26 cellular contexts compared by ENCODE assay signal in the genomic region with DNA sequence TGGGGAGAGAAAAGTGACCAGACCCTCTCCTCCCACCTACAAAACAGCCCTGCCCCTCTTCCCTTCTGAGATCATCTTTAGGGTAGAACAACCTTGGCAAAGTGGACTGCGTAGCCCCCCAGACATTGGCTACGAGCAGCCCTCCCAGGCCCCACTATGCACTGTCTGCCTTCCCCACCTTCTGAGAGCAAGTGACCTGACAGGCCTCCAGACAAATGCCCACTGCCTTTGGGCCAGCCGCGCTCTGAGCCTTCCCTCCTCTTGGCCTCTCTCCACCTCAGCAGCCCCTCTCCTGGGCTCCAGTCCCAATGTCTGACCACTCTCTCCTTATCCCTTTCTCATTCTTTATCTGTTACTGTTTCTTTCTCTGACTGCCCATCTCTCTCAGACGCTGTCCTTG.
"Had no signal": no experiment of that assay in that cellular context is flagged by ENCODE, and none has a peak within 500 bp of the region (broad histone marks: within the 10 kb centered on the region; RNA-seq: fewer than 3 reads in every experiment).

No MANE protein-coding gene starts in this region.

- H3K4me1 ChIP-seq: colonic mucosa, parathyroid adenoma, right atrium auricular region, tibial nerve had no signal

- H3K79me2 ChIP-seq: parathyroid adenoma had no signal

- H3K27ac Mint-ChIP-seq: activated naive CD8-positive, alpha-beta T cell; activated T-cell treated with anti-CD3 and anti-CD28 coated beads, Interleukin-2, amount 50 U/mL, for 72 hours; brain; effector memory CD8-positive, alpha-beta T cell; T-helper 1 cell treated with Interleukin-12 subunit alpha and Interleukin-12 subunit beta and Interleukin-4 antibody, amounts not matched to agents 30 μg/mL and 1 μg/mL, for 36 hours had no signal

- ATAC-seq: activated T-cell treated with anti-CD3 and anti-CD28 coated beads, Interleukin-2, amount 50 U/mL, for 72 hours; effector memory CD8-positive, alpha-beta T cell; left cardiac atrium; left ventricle myocardium superior had no signal

- DNase-seq: activated CD4-positive, alpha-beta T cell treated with anti-CD3 and anti-CD28 coated beads for 1 hour; activated CD4-positive, alpha-beta T cell treated with anti-CD3 and anti-CD28 coated beads, Interleukin-2, amount 50 U/mL, for 1 hour; activated effector memory CD4-positive, alpha-beta T cell treated with Interleukin-2 at 50 U/mL for 16 hours; activated naive CD4-positive, alpha-beta T cell treated with Interleukin-2 at 50 U/mL for 16 hours; activated T-cell treated with anti-CD3 and anti-CD28 coated beads for 4 hours; activated T-cell treated with anti-CD3 and anti-CD28 coated beads, Interleukin-2, amount 50 U/mL, for 72 hours; anterior cingulate cortex; cerebellar nuclear complex; colonic mucosa; effector memory CD8-positive, alpha-beta T cell; foreskin fibroblast; left cardiac atrium; left ventricle myocardium superior; occipital lobe; stimulated activated CD4-positive, alpha-beta T cell treated with anti-CD3 and anti-CD28 coated beads, Interleukin-15, amount 100 ng/mL, for 24 hours; stimulated activated CD4-positive, alpha-beta T cell treated with anti-CD3 and anti-CD28 coated beads, Interleukin-2, amount 100 ng/mL, for 24 hours; stimulated activated naive CD4-positive, alpha-beta T cell treated with Interleukin-2 at 50 U/mL for 16 hours; T1000 had no signal

- H3K36me3 ChIP-seq: cardiac muscle cell, colonic mucosa, right atrium auricular region, tibial nerve had no signal

- H2AFZ ChIP-seq: parathyroid adenoma had no signal

- H3K27ac ChIP-seq: cardiac muscle cell, colonic mucosa, parathyroid adenoma, right atrium auricular region, tibial nerve had no signal

- H3K9me3 ChIP-seq: colonic mucosa had no signal

- H3K4me1 Mint-ChIP-seq: brain had no signal

- H3K4me3 ChIP-seq: cardiac muscle cell, colonic mucosa, right atrium auricular region, tibial nerve had no signal

- H3K9me3 Mint-ChIP-seq: activated T-cell treated with anti-CD3 and anti-CD28 coated beads, Interleukin-2, amount 50 U/mL, for 72 hours; effector memory CD8-positive, alpha-beta T cell; T-helper 1 cell treated with Interleukin-12 subunit alpha and Interleukin-12 subunit beta and Interleukin-4 antibody, amounts not matched to agents 30 μg/mL and 1 μg/mL, for 36 hours had no signal

- H3K27me3 ChIP-seq: cardiac muscle cell, colonic mucosa, right atrium auricular region, tibial nerve had no signal

- H3K4me3 Mint-ChIP-seq: activated naive CD8-positive, alpha-beta T cell; activated T-cell treated with anti-CD3 and anti-CD28 coated beads, Interleukin-2, amount 50 U/mL, for 72 hours; brain; effector memory CD8-positive, alpha-beta T cell; nephron; T-helper 1 cell treated with Interleukin-12 subunit alpha and Interleukin-12 subunit beta and Interleukin-4 antibody, amounts not matched to agents 30 μg/mL and 1 μg/mL, for 36 hours had no signal

- H3K36me3 Mint-ChIP-seq: activated naive CD8-positive, alpha-beta T cell; brain had no signal

- H3K27me3 Mint-ChIP-seq: activated naive CD8-positive, alpha-beta T cell; brain had no signal
